In genomic region chr20:31570735-31571617, GRCh38 we compare ENCODE assay signal across 1 cellular context.
TF ChIP-seq lines count a peak whose summit lies in the region.

No MANE protein-coding gene starts in this region.

TF ChIP-seq in HepG2, 621 proteins besides CTCF, POLR2A, EP300 and RAD21 (continued from another document):
- no peak for TF ChIP-seq MLXIP (CRISPR knock-in tag; IDR thresholded peaks at IDR 0.05; ENCODE audit: borderline replicate concordance)
- TF ChIP-seq ZC3H4 (CRISPR knock-in tag; IDR thresholded peaks at IDR 0.05; ENCODE audit: borderline replicate concordance): no peak
- no peak for TF ChIP-seq GATAD2A (CRISPR knock-in tag; IDR thresholded peaks at IDR 0.05)
- no peak for TF ChIP-seq JUNB (CRISPR knock-in tag; IDR thresholded peaks at IDR 0.05; ENCODE audit: borderline replicate concordance)
- no peak for TF ChIP-seq REPIN1 (CRISPR knock-in tag; IDR thresholded peaks at IDR 0.05; ENCODE audit: borderline replicate concordance, low read depth)
- TF ChIP-seq, protein P1, sequence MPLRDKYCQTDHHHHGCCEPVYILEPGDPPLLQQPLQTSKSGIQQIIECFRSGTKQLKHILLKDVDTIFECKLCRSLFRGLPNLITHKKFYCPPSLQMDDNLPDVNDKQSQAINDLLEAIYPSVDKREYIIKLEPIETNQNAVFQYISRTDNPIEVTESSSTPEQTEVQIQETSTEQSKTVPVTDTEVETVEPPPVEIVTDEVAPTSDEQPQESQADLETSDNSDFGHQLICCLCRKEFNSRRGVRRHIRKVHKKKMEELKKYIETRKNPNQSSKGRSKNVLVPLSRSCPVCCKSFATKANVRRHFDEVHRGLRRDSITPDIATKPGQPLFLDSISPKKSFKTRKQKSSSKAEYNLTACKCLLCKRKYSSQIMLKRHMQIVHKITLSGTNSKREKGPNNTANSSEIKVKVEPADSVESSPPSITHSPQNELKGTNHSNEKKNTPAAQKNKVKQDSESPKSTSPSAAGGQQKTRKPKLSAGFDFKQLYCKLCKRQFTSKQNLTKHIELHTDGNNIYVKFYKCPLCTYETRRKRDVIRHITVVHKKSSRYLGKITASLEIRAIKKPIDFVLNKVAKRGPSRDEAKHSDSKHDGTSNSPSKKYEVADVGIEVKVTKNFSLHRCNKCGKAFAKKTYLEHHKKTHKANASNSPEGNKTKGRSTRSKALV (CRISPR knock-in tag; IDR thresholded peaks at IDR 0.05): no peak
- no peak for TF ChIP-seq IKZF1 (IDR thresholded peaks at IDR 0.05)
- TF ChIP-seq ZNF768 (CRISPR knock-in tag; IDR thresholded peaks at IDR 0.05): peak; percentile 12; the same call in 1 of the 2 replicates
- TF ChIP-seq PITX1 (CRISPR knock-in tag; IDR thresholded peaks at IDR 0.05): no peak
- TF ChIP-seq ZNF563 (CRISPR knock-in tag; IDR thresholded peaks at IDR 0.05): no peak
- TF ChIP-seq ZNF235 (CRISPR knock-in tag; IDR thresholded peaks at IDR 0.05; ENCODE audit: borderline replicate concordance): no peak
- peak; percentile 95 for TF ChIP-seq ZBTB33 (CRISPR knock-in tag; IDR thresholded peaks at IDR 0.05)
